Comparison of ENCODE assay signal across 1 cellular context in genomic region chr5:132807163-132807838, GRCh38.
TF ChIP-seq lines count a peak whose summit lies in the region.

No MANE protein-coding gene starts in this region.

TF ChIP-seq in A549, 52 proteins besides CTCF, POLR2A, EP300 and RAD21:
- TF ChIP-seq NFE2L2 (conservative IDR thresholded peaks at IDR 0.05; ENCODE audit: low read length) (no peak), NR3C1 (IDR thresholded peaks at IDR 0.05) (no peak), RFX5 (IDR thresholded peaks at IDR 0.05) (no peak), FOSB (CRISPR knock-in tag; IDR thresholded peaks at IDR 0.05) (no peak), CBX2 (IDR thresholded peaks at IDR 0.05; ENCODE audit: borderline replicate concordance, low read depth) (no peak), NPAS2 (CRISPR knock-in tag; IDR thresholded peaks at IDR 0.05; ENCODE audit: borderline replicate concordance) (no peak), KDM1A (IDR thresholded peaks at IDR 0.05; ENCODE audit: low read depth) (no peak), JUN (IDR thresholded peaks at IDR 0.05) (no peak), SREBF2 (IDR thresholded peaks at IDR 0.05) (no peak), GATA3 (IDR thresholded peaks at IDR 0.05; ENCODE audit: borderline replicate concordance) (no peak)
